9 cellular contexts compared by ENCODE assay signal in genomic region chr13:30619731-30620130, GRCh38. TPM values are rescaled to one million over a fixed set of nuclear protein-coding genes. Genes with fewer than 3 reads are reported as not detected.
DNase-seq lines count a peak whose midpoint lies in the region; ATAC-seq, FAIRE-seq and TF ChIP-seq lines count a peak whose summit lies in the region.
"Had no signal": no experiment of that assay in that cellular context is flagged by ENCODE, and none has a peak within 500 bp of the region (broad histone marks: within the 10 kb centered on the region; RNA-seq: fewer than 3 reads in every experiment).

No MANE protein-coding gene starts in this region.

- intact Hi-C loops in sigmoid colon (cut with DNase I), result loop anchor here (2.0 to 5.0 kb wide), 6 partner anchors 47 to 543 kb away; partner anchors contain the start of gene HSPH1
- intact Hi-C loops in pancreas (cut with DNase I), result no loop called here

- no peak for FAIRE-seq in pancreas (lab: Jason Lieb, UNC)

- peaks cover 7% of the 10 kb centered on the region; the same call in 1 of the 2 replicates for H3F3A ChIP-seq in MM.1S (ENCODE audit: insufficient read depth, low read length)

- H3K27ac ChIP-seq in MM.1S (ENCODE audit: low read length), result peak overlapping the region; percentile 68; the same call in 1 of the 2 replicates
- peak overlapping the region in 2 of 4 donors; percentile 14 to 100 for H3K27ac ChIP-seq in sigmoid colon
- H3K27ac ChIP-seq in pancreas, result no peak overlapping the region

- 56 to 71% methylated on average over 5 of the region's 5 CpGs for WGBS in sigmoid colon, 2 donors
- WGBS in pancreas, 2 donors, result 54 to 61% methylated on average over 5 of the region's 5 CpGs

- no peaks in the 10 kb centered on the region for H4K20me1 ChIP-seq in MM.1S (ENCODE audit: insufficient read depth, low read length)

- no peak for TF ChIP-seq POLR2A in sigmoid colon (IDR thresholded peaks at IDR 0.05)

- H3K9me2 ChIP-seq in MM.1S (replicated peaks; ENCODE audit: insufficient read depth, low read length), result no peaks in the 10 kb centered on the region

- DNase-seq in GM06990 (ENCODE audit: extremely low read depth, insufficient read length), result no peak
- no peak for DNase-seq in MM.1S
- no peak for DNase-seq in epithelial cell of esophagus (ENCODE audit: low read depth)
- DNase-seq in sigmoid colon, result no peak
- no peak for DNase-seq in AG08395 (ENCODE audit: low spot score)
- DNase-seq in HUDEP-2 (lab: John Stamatoyannopoulos, UW; ENCODE audit: unreplicated experiment in 76 of 76), result no peak
- no peak for DNase-seq in pancreas
- no peak for DNase-seq in Kasumi-1 (lab: John Stamatoyannopoulos, UW)
- DNase-seq: NCI-H1105 had no signal

- no peak overlapping the region for H2AFZ ChIP-seq in MM.1S (ENCODE audit: low read length)

- no peak for TF ChIP-seq CTCF in GM06990 (IDR thresholded peaks at IDR 0.05; ENCODE audit: insufficient read depth, low read length, poor library complexity, severe bottlenecking)
- TF ChIP-seq CTCF in MM.1S (IDR thresholded peaks at IDR 0.05; ENCODE audit: low read length), result no peak
- no peak for TF ChIP-seq CTCF in epithelial cell of esophagus (IDR thresholded peaks at IDR 0.05; ENCODE audit: insufficient read depth, low read depth, low read length, missing control alignments)
- no peak for TF ChIP-seq CTCF in sigmoid colon (IDR thresholded peaks at IDR 0.05)
- TF ChIP-seq CTCF in pancreas (IDR thresholded peaks at IDR 0.05), result no peak

- peak overlapping the region; percentile 83; the same call in 1 of the 2 replicates for H3K9ac ChIP-seq in MM.1S (ENCODE audit: low read length)

- H3K4me3 ChIP-seq in GM06990 (replicated peaks; ENCODE audit: low read depth, low read length) (peak overlapping the region; percentile 98), MM.1S (ENCODE audit: low read length) (peak overlapping the region; percentile 91), epithelial cell of esophagus (ENCODE audit: low read length) (peak overlapping the region; percentile 10), sigmoid colon (peak overlapping the region in 3 of 4 donors; percentile 86 to 89 (median 87)), pancreas (peak overlapping the region in 2 of 4 donors; percentile 1 to 65)

- peaks cover 77% of the 10 kb centered on the region for H3K79me2 ChIP-seq in MM.1S (ENCODE audit: low read length)

- H3K27me3 ChIP-seq in GM06990 (replicated peaks; ENCODE audit: control insufficient read depth, insufficient read depth, low read length) (no peaks in the 10 kb centered on the region), MM.1S (replicated peaks; ENCODE audit: insufficient read depth, low read length) (no peaks in the 10 kb centered on the region), sigmoid colon (no peaks in the 10 kb centered on the region), pancreas (no peaks in the 10 kb centered on the region)

- no peak for ATAC-seq in pancreas

- H3K36me3 ChIP-seq in GM06990 (ENCODE audit: control insufficient read depth, insufficient read depth, low read length) (peaks cover 2% of the 10 kb centered on the region; the same call in 1 of the 2 replicates), MM.1S (replicated peaks; ENCODE audit: insufficient read depth, low read length) (no peaks in the 10 kb centered on the region; the same call in 1 of the 2 replicates), sigmoid colon (peaks cover 0 to 31% (median 0%) of the 10 kb centered on the region in 4 donors), pancreas (no peaks in the 10 kb centered on the region)

- H3K9me3 ChIP-seq in MM.1S (replicated peaks; ENCODE audit: insufficient read depth, low read length), result no peaks in the 10 kb centered on the region
- H3K9me3 ChIP-seq in sigmoid colon, result no peaks in the 10 kb centered on the region
- H3K9me3 ChIP-seq in pancreas, result no peaks in the 10 kb centered on the region

- peak overlapping the region; percentile 69 for H3K4me2 ChIP-seq in MM.1S (ENCODE audit: low read depth, low read length)

- no peak for TF ChIP-seq EP300 in sigmoid colon (IDR thresholded peaks at IDR 0.05)

- no peaks in the 10 kb centered on the region for H3K4me1 ChIP-seq in MM.1S (ENCODE audit: low read length)
- peaks cover 0 to 47% (median 28%) of the 10 kb centered on the region in 4 donors for H3K4me1 ChIP-seq in sigmoid colon
- H3K4me1 ChIP-seq in pancreas, result peaks cover 13 to 33% (median 21%) of the 10 kb centered on the region in 3 donors

RNA-seq across cellular contexts. Expression of gene USPL1, which starts 2.0 kb away (rescaled TPM):
- total RNA-seq in sigmoid colon (10 to 100 TPM; 17.4 to 34.6 (median 23.7) TPM), pancreas (1 to 10 TPM; 3.5 to 8.7 (median 7.0) TPM)
- polyA plus RNA-seq in sigmoid colon (1 to 10 TPM; 2.8 to 9.1 (median 4.8) TPM), pancreas (10 to 100 TPM in 1 of 2 donors, 1 to 10 TPM in 1; 7.5 to 13.1 TPM)
